Comparison of ENCODE assay signal across 8 cellular contexts in the genomic region with DNA sequence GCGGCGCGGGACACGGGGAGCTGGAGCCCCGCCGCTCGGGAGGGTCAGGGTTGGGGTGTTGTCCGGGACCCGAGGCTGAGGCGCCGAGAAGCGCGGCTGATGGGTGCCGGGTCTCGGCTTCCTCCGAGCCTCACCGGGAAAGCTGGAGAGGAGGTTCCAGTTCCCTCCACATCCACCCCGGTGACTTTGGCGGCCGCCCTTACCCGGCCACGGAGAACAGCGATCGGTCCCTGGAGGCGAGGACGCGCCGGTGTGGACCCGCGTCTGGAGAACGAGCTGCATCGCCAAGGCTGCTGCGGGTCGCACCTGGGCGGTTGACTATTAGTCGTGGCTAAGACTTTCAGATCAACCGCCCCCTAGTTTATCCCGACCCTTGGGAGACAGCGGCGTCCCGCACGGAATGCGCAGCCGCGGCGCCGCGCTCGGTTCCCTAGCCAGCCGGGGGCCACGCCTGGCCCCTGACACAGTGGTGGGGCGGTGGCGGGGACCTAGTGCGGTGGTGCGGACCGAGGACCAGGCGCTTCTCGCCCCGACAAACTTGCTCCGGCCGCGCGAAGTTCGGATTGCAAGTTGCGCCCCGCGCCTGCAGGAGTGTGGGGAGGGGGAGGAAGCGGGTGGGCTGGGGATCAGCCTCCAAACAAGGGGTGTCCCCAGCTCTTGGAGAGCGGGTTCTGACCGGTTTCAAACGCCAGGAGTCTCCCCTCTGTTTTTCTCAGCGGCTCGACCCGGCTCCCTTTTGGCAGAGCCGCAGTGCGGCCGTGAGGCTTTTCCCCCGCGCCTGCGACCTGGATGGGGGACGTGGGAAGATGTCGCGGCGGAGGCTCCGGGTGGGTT. TPM values are rescaled to one million over a fixed set of nuclear protein-coding genes. Genes with fewer than 3 reads are reported as not detected.
DNase-seq lines count a peak whose midpoint lies in the region; ATAC-seq, FAIRE-seq and TF ChIP-seq lines count a peak whose summit lies in the region.

No MANE protein-coding gene starts in this region.

- TF ChIP-seq RAD21 in HepG2 (CRISPR knock-in tag; IDR thresholded peaks at IDR 0.05), result no peak

- no peaks in the 10 kb centered on the region for H3K9me3 ChIP-seq in HepG2 (ENCODE audit: low read length)

- 4% methylated on average over 9 of the region's 85 CpGs for WGBS in HepG2 (ENCODE audit: low lambda C conversion rate)

- POLR2A ChIA-PET in HepG2 (lab: Yijun Ruan, JAX), result no interaction called here

- no peaks in the 10 kb centered on the region for H4K20me1 ChIP-seq in HepG2 (ENCODE audit: insufficient read depth, low read length)

- no peak for TF ChIP-seq CTCF in AG09309 (IDR thresholded peaks at IDR 0.05; ENCODE audit: control insufficient read depth, insufficient read depth, low read depth, low read length, missing control alignments)
- TF ChIP-seq CTCF in coronary artery (IDR thresholded peaks at IDR 0.05), result no peak
- TF ChIP-seq CTCF in HepG2 (CRISPR knock-in tag; IDR thresholded peaks at IDR 0.05), result no peak

- intact Hi-C loops in HepG2 (cut with micrococcal nuclease; ENCODE audit: unreplicated experiment), result loop anchor here (5.0 kb wide), 1 partner anchor 191 kb away; no protein-coding TSS in a partner anchor

- ATAC-seq in GM18511 (IDR thresholded peaks at IDR 0.05; ENCODE audit: unreplicated experiment) (peak; percentile 40), HepG2 (peak; percentile 63)
- ATAC-seq in stimulated activated naive CD8-positive, alpha-beta T cell treated with anti-CD3 and anti-CD28 coated beads, Interleukin-15, Interleukin-2, amounts not matched to agents 100 U/mL and 50 U/mL, for 24 hours, result peak; percentile 16

- in situ Hi-C loops in HepG2 (cut with HindIII; ENCODE audit: extremely low pct_ligation_motif_present, low pct_unique_long_range_greater_than_20kb), result no loop called here

- no peak for FAIRE-seq in HepG2 (lab: Jason Lieb, UNC)

- H3K79me2 ChIP-seq in HepG2 (ENCODE audit: insufficient read depth, low read length), result no peaks in the 10 kb centered on the region

- DNase-seq in AG09309 (ENCODE audit: low read depth) (no peak), RPMI8226 (peak; percentile 8), coronary artery (ENCODE audit: low spot score) (no peak), HepG2 (ENCODE audit: low spot score) (no peak), SHP77 (lab: John Stamatoyannopoulos, UW) (no peak), epidermal melanocyte (ENCODE audit: insufficient read length, low spot score) (no peak)
- peak; percentile 21 for DNase-seq in stimulated activated naive CD8-positive, alpha-beta T cell treated with anti-CD3 and anti-CD28 coated beads, Interleukin-15, Interleukin-2, amounts not matched to agents 100 U/mL and 50 U/mL, for 24 hours

- peaks cover 18% of the 10 kb centered on the region for H3K4me1 ChIP-seq in HepG2 (ENCODE audit: insufficient read depth, low read length)

- no peaks in the 10 kb centered on the region for H3K36me3 ChIP-seq in HepG2 (replicated peaks in 1 of 2; ENCODE audit: control insufficient read depth in 1 of 2, insufficient read depth in 2 of 2, low read length in 2 of 2)

- H3K27me3 ChIP-seq in HepG2 (ENCODE audit: control insufficient read depth in 1 of 2, insufficient read depth in 2 of 2, low read length in 2 of 2), result peaks cover 7 to 50% of the 10 kb centered on the region in 2 experiments; a peak in 4 of 5 replicates

- CTCF ChIA-PET in HepG2 (lab: Yijun Ruan, JAX; ENCODE audit: low intra/inter-chr PET ratio, low total read pairs), result no interaction called here

- peak overlapping the region; percentile 66 for H3K4me3 ChIP-seq in AG09309 (ENCODE audit: control insufficient read depth, low read depth, low read length)
- H3K4me3 ChIP-seq in coronary artery, result peak overlapping the region; percentile 81
- H3K4me3 ChIP-seq in HepG2 (replicated peaks in 1 of 3; ENCODE audit: insufficient read depth in 1 of 3, low read depth in 2 of 3, low read length in 3 of 3), result peak overlapping the region; percentile 41 to 71 (median 59)

- H2AFZ ChIP-seq in HepG2 (ENCODE audit: low read length), result no peak overlapping the region

- no peak overlapping the region for H3K27ac ChIP-seq in coronary artery
- no peak overlapping the region for H3K27ac ChIP-seq in HepG2 (ENCODE audit: extremely low read length, insufficient read depth, low read length)

- H3K4me2 ChIP-seq in HepG2 (ENCODE audit: low read depth, low read length), result peak overlapping the region; percentile 79

- BruUV-seq in HepG2 (replicated peaks; lab: Mats Ljungman, UMichigan), result no TSS peak

- TF ChIP-seq POLR2A in HepG2 (IDR thresholded peaks at IDR 0.05; ENCODE audit: insufficient read depth in 1 of 2, low read depth in 2 of 2, low read length in 2 of 2), result no peak

- TF ChIP-seq EP300 in HepG2 (IDR thresholded peaks at IDR 0.05; ENCODE audit: low read depth in 2 of 2, low read length in 2 of 2), result no peak
- no peak for TF ChIP-seq EP300 in HepG2 (CRISPR knock-in tag; IDR thresholded peaks at IDR 0.05; ENCODE audit: borderline replicate concordance)

- no peak overlapping the region for H3K9ac ChIP-seq in HepG2 (ENCODE audit: insufficient read depth, low read depth, low read length)

TF ChIP-seq in HepG2, 621 proteins besides CTCF, POLR2A, EP300 and RAD21 (continues in another document):
- no peak for TF ChIP-seq TRAFD1 (CRISPR knock-in tag; IDR thresholded peaks at IDR 0.05; ENCODE audit: borderline replicate concordance)
- TF ChIP-seq SP4 (CRISPR knock-in tag; IDR thresholded peaks at IDR 0.05), result 0 out of 2 replicates have a peak, but pooled peaks have one; percentile 21
- TF ChIP-seq ZBTB1 (CRISPR knock-in tag; IDR thresholded peaks at IDR 0.05; ENCODE audit: borderline replicate concordance), result no peak
- TF ChIP-seq ZNF362 (CRISPR knock-in tag; IDR thresholded peaks at IDR 0.05; ENCODE audit: borderline replicate concordance), result no peak
- peak; percentile 48; the same call in 1 of the 2 replicates for TF ChIP-seq RNF2 (conservative IDR thresholded peaks at IDR 0.05; ENCODE audit: low read depth)
- no peak for TF ChIP-seq REL (CRISPR knock-in tag; conservative IDR thresholded peaks at IDR 0.05)
- peak; percentile 56; the same call in 1 of the 2 replicates for TF ChIP-seq ZNF891 (CRISPR knock-in tag; IDR thresholded peaks at IDR 0.05)

RNA-seq across cellular contexts. Expression of gene FHDC1, which starts 0.5 kb away (rescaled TPM):
- 0.03 and 0.07 TPM in 2 replicates for total RNA-seq in HepG2 (2016; rRNA removed; fragmentation: Illumina TruSeq; extraction: Trizol)
- total RNA-seq in HepG2 (2016; cell fraction: cytosol; rRNA removed; fragmentation: Illumina TruSeq; extraction: Trizol; ENCODE audit: low read depth), result not detected in 2 replicates
- total RNA-seq in HepG2 (2016; cell fraction: insoluble cytoplasmic fraction; rRNA removed; fragmentation: Illumina TruSeq; extraction: Trizol), result 0.03 and 0.04 TPM in 2 replicates
- 0.03 and 0.06 TPM in 2 replicates for total RNA-seq in HepG2 (2016; cell fraction: membrane; rRNA removed; fragmentation: Illumina TruSeq; extraction: Trizol)
- total RNA-seq in HepG2 (2016; cell fraction: nucleus; rRNA removed; fragmentation: Illumina TruSeq; extraction: Trizol), result 0.12 and 0.19 TPM in 2 replicates
- 0.15 and 0.21 TPM in 2 replicates for polyA plus RNA-seq in HepG2 (2011; rRNA removed)
- polyA plus RNA-seq in HepG2 (2011; cell fraction: cytosol; rRNA removed), result 0.04 and 0.06 TPM in 2 replicates
- 0.63 and 1.1 TPM in 2 replicates for polyA plus RNA-seq in HepG2 (2011; cell fraction: nucleus; rRNA removed)
- 0.13 and 0.61 TPM in 2 replicates for polyA plus RNA-seq in HepG2 (2012)
- not detected in 2 replicates for polyA plus RNA-seq in HepG2 (2016; cell fraction: cytosol; fragmentation: Illumina TruSeq; extraction: Trizol; ENCODE audit: low read depth)
- polyA plus RNA-seq in HepG2 (2016; cell fraction: insoluble cytoplasmic fraction; fragmentation: Illumina TruSeq; extraction: Trizol; ENCODE audit: low read depth), result 0.04 TPM in 1 of 2 replicates, not detected in the other
- 0.02 TPM in 1 of 2 replicates, not detected in the other for polyA plus RNA-seq in HepG2 (2016; cell fraction: membrane; fragmentation: Illumina TruSeq; extraction: Trizol; ENCODE audit: low read depth)
- 0.45 TPM in 2 replicates for polyA plus RNA-seq in HepG2 (2016; cell fraction: nucleus; fragmentation: Illumina TruSeq; extraction: Trizol; ENCODE audit: insufficient read depth, low read depth)
- 0.16 and 0.23 TPM in 2 replicates for polyA minus RNA-seq in HepG2 (2011; rRNA and poly(A)+ RNA removed; ENCODE audit: low replicate concordance)
- polyA minus RNA-seq in HepG2 (2011; cell fraction: cytosol; rRNA and poly(A)+ RNA removed), result not detected in 2 replicates
- 0.13 and 0.25 TPM in 2 replicates for polyA minus RNA-seq in HepG2 (2011; cell fraction: nucleus; rRNA and poly(A)+ RNA removed)

Comparison
In these comparisons a context has a peak if more than half of its experiments do, and no peak if none do; other contexts are left out.
1. DNase-seq: peak in RPMI8226 (single experiment) and stimulated activated naive CD8-positive, alpha-beta T cell treated with anti-CD3 and anti-CD28 coated beads, Interleukin-15, Interleukin-2, amounts not matched to agents 100 U/mL and 50 U/mL, for 24 hours (single experiment); none in AG09309 (single experiment), coronary artery (single experiment), HepG2 (single experiment), SHP77 (0 of 2) and epidermal melanocyte (single experiment).
2. Peak in every context shown above with its lines, with median percentiles within 50 percentile points of each other: H3K4me3 ChIP-seq and ATAC-seq.